In the genomic region with DNA sequence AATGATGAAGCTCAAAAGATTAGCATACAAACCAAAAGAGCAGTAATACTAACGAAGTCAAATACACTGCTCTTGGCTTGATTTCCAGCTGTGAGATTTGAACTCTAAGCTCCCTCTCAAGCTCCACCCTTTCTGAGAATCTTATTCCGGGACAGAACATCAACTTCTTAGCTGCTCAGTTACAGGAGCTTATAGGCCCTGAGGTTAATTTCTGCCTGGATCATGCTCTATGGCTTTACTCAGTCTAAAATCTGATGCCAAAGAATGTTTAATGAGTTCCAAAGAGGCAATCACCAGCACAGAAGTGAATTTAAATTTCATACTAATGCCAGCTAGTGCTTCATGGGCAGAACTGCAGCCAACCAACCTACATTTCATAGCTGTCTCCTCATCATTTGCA, we compare ENCODE assay signal across 33 cellular contexts.
"Had no signal": no experiment of that assay in that cellular context is flagged by ENCODE, and none has a peak within 500 bp of the region (broad histone marks: within the 10 kb centered on the region; RNA-seq: fewer than 3 reads in every experiment).

No MANE protein-coding gene starts in this region.

- H3K4me1 Mint-ChIP-seq: activated B cell treated with CpG ODN at 0.5 μM for 24 hours; central memory CD8-positive, alpha-beta T cell had no signal

- H3K4me2 ChIP-seq: SK-N-SH had no signal

- H3K27me3 ChIP-seq: cardiac muscle cell, Peyer's patch, SJSA1 had no signal

- H3K4me3 Mint-ChIP-seq: activated B cell treated with CpG ODN at 0.5 μM for 24 hours; activated CD4-positive, alpha-beta memory T cell treated with anti-CD3 and anti-CD28 coated beads for 36 hours; activated naive CD4-positive, alpha-beta T cell treated with anti-CD3 and anti-CD28 coated beads for 36 hours; activated T-cell treated with anti-CD3 and anti-CD28 coated beads, Interleukin-2, amount 50 U/mL, for 4 hours; activated T-helper 1 cell treated with anti-CD3 and anti-CD28 coated beads, Interleukin-12 subunit alpha, Interleukin-12 subunit beta, Interleukin-2, Interleukin-4 antibody, amounts not matched to agents 30 ng/mL and 10 ng/mL and 1 ng/mL, durations not matched to agents 14 hours and 24 hours and 36 hours; central memory CD8-positive, alpha-beta T cell; T-helper 1 cell treated with Interleukin-12 subunit alpha and Interleukin-12 subunit beta and Interleukin-4 antibody, amounts not matched to agents 30 μg/mL and 1 μg/mL, for 36 hours; T-helper 2 cell treated with Interferon-gamma antibody and Interleukin-4, amounts not matched to agents 5 μg/mL and 100 μg/mL, for 36 hours had no signal

- H3K36me3 Mint-ChIP-seq: activated CD4-positive, alpha-beta memory T cell treated with anti-CD3 and anti-CD28 coated beads for 36 hours; activated naive CD4-positive, alpha-beta T cell treated with anti-CD3 and anti-CD28 coated beads, Interleukin-2, amount 50 U/mL, for 72 hours had no signal

- DNase-seq: activated B cell treated with CpG ODN at 0.5 μM for 24 hours; activated CD4-positive, alpha-beta memory T cell treated with anti-CD3 and anti-CD28 coated beads for 36 hours; activated CD4-positive, alpha-beta T cell treated with anti-CD3 and anti-CD28 coated beads for 4 hours; activated CD4-positive, alpha-beta T cell treated with anti-CD3 and anti-CD28 coated beads, Interleukin-2, amount 50 U/mL, for 1 hour; activated CD4-positive, CD25-positive, alpha-beta regulatory T cell treated with anti-CD3 and anti-CD28 coated beads, Interleukin-2, amount 50 U/mL, for 72 hours; activated CD8-positive, alpha-beta memory T cell treated with anti-CD3 and anti-CD28 coated beads, Interleukin-2, amount 50 U/mL, for 4 hours; activated gamma-delta T cell treated with Interleukin-2 at 50 U/mL for 16 hours; activated naive CD4-positive, alpha-beta T cell treated with anti-CD3 and anti-CD28 coated beads for 36 hours; activated T-cell treated with anti-CD3 and anti-CD28 coated beads for 4 hours; activated T-cell treated with anti-CD3 and anti-CD28 coated beads, Interleukin-2, amount 50 U/mL, for 4 hours; anterior cingulate cortex; KG1; NCI-H1105; NCI-H1417 treated with DMSO at 0.1 percent for 48 hours; NCI-H187 treated with DMSO at 0.1 percent for 48 hours; NCI-H2081; NCI-H226; NCI-H446 treated with DMSO at 0.1 percent for 48 hours; NCI-H524 treated with DMSO at 0.1 percent for 48 hours; NCI-H748 treated with DMSO at 0.1 percent for 48 hours; NK-92 treated with Interleukin-12 subunit alpha and Interleukin-12 subunit beta, amount 100 ng/mL, for 24 hours; PC-3; Peyer's patch; RPMI8226; SHP77 treated with DMSO at 0.1 percent for 48 hours; SK-N-SH had no signal

- H3K27ac Mint-ChIP-seq: activated B cell treated with CpG ODN at 0.5 μM for 24 hours; activated CD4-positive, alpha-beta memory T cell treated with anti-CD3 and anti-CD28 coated beads for 36 hours; activated naive CD4-positive, alpha-beta T cell treated with anti-CD3 and anti-CD28 coated beads for 36 hours; activated naive CD4-positive, alpha-beta T cell treated with anti-CD3 and anti-CD28 coated beads, Interleukin-2, amount 50 U/mL, for 72 hours; activated T-helper 1 cell treated with anti-CD3 and anti-CD28 coated beads, Interleukin-12 subunit alpha, Interleukin-12 subunit beta, Interleukin-2, Interleukin-4 antibody, amounts not matched to agents 30 ng/mL and 10 ng/mL and 1 ng/mL, durations not matched to agents 14 hours and 24 hours and 36 hours; T-helper 1 cell treated with Interleukin-12 subunit alpha and Interleukin-12 subunit beta and Interleukin-4 antibody, amounts not matched to agents 30 μg/mL and 1 μg/mL, for 36 hours; T-helper 2 cell treated with Interferon-gamma antibody and Interleukin-4, amounts not matched to agents 5 μg/mL and 100 μg/mL, for 36 hours had no signal

- H3K9ac ChIP-seq: SK-N-SH had no signal

- H3K4me1 ChIP-seq: Peyer's patch, SJSA1 had no signal

- H3K27ac ChIP-seq: cardiac muscle cell, Peyer's patch, SJSA1 had no signal

- H3K27me3 Mint-ChIP-seq: activated B cell treated with CpG ODN at 0.5 μM for 24 hours; activated CD4-positive, alpha-beta memory T cell treated with anti-CD3 and anti-CD28 coated beads for 36 hours; central memory CD8-positive, alpha-beta T cell had no signal

- ATAC-seq: activated naive CD4-positive, alpha-beta T cell treated with anti-CD3 and anti-CD28 coated beads, Interleukin-2, amount 50 U/mL, for 72 hours; activated T-cell treated with anti-CD3 and anti-CD28 coated beads, Interleukin-2, amount 50 U/mL, for 4 hours; PC-3 had no signal

- H3K4me3 ChIP-seq: cardiac muscle cell, Peyer's patch, SJSA1 had no signal

- H3K36me3 ChIP-seq: cardiac muscle cell, Peyer's patch, SJSA1 had no signal

- H3K9me3 Mint-ChIP-seq: activated B cell treated with CpG ODN at 0.5 μM for 24 hours; activated CD4-positive, alpha-beta memory T cell treated with anti-CD3 and anti-CD28 coated beads for 36 hours; T-helper 2 cell treated with Interferon-gamma antibody and Interleukin-4, amounts not matched to agents 5 μg/mL and 100 μg/mL, for 36 hours had no signal

- H3K9me3 ChIP-seq: Peyer's patch, SJSA1, SK-N-SH had no signal
